ENCODE assay signal across 1 cellular context in genomic region chr2:65026154-65026553, GRCh38.
TF ChIP-seq lines count a peak whose summit lies in the region.

No MANE protein-coding gene starts in this region.

TF ChIP-seq in IMR-90, 13 proteins besides CTCF, POLR2A, EP300 and RAD21:
- no peak for TF ChIP-seq CHD1 (IDR thresholded peaks at IDR 0.05; ENCODE audit: low read depth, low read length)
- no peak for TF ChIP-seq CEBPB (IDR thresholded peaks at IDR 0.05; ENCODE audit: low read depth, low read length)
- TF ChIP-seq SMC3 (IDR thresholded peaks at IDR 0.05; ENCODE audit: low read depth, low read length): no peak
- no peak for TF ChIP-seq MAFK (IDR thresholded peaks at IDR 0.05; ENCODE audit: low read depth, low read length)
- no peak for TF ChIP-seq FOS (IDR thresholded peaks at IDR 0.05; ENCODE audit: low read depth, low read length)
